13 cellular contexts compared by ENCODE assay signal in genomic region chr17:16922386-16923096, GRCh38. TPM values are rescaled to one million over a fixed set of nuclear protein-coding genes. Genes with fewer than 3 reads are reported as not detected.
DNase-seq lines count a peak whose midpoint lies in the region; ATAC-seq, FAIRE-seq and TF ChIP-seq lines count a peak whose summit lies in the region.
"Had no signal": no experiment of that assay in that cellular context is flagged by ENCODE, and none has a peak within 500 bp of the region (broad histone marks: within the 10 kb centered on the region; RNA-seq: fewer than 3 reads in every experiment).

No MANE protein-coding gene starts in this region.

- H3K36me3 ChIP-seq in Loucy (ENCODE audit: insufficient read depth, low read length) (no peaks in the 10 kb centered on the region), GM12878 (ENCODE audit: control insufficient read depth in 2 of 2, insufficient read depth in 2 of 2, low read length in 1 of 2) (peaks cover 0 to 2% of the 10 kb centered on the region in 2 experiments; a peak in 3 of 4 replicates)
- H3K36me3 ChIP-seq: stomach had no signal

- BruUV-seq in GM12878 (replicated peaks; lab: Mats Ljungman, UMichigan): no TSS peak

- POLR2A ChIA-PET in activated CD4-positive, alpha-beta T cell treated with anti-CD3 and anti-CD28 coated beads for 36 hours (lab: Charles Lee): no interaction called here
- POLR2A ChIA-PET in GM12878 (lab: Charles Lee): no interaction called here

- CTCF ChIA-PET in activated CD4-positive, alpha-beta T cell treated with anti-CD3 and anti-CD28 coated beads for 36 hours (lab: Charles Lee): interaction anchor here (2.4 kb wide), 1 partner anchor 69 kb away, joined by 9 read pairs; no protein-coding TSS in a partner anchor
- CTCF ChIA-PET in GM12878 (lab: Yijun Ruan, JAX): interaction anchor here (0.6 to 4.5 kb wide), 2 partner anchors 68 to 85 kb away, joined by 3 to 32 read pairs; no protein-coding TSS in a partner anchor

- no peak overlapping the region for H3K27ac ChIP-seq in GM12878 (ENCODE audit: control insufficient read depth, insufficient read depth)
- H3K27ac ChIP-seq: HL-60, stomach had no signal

- peak; percentile 41 for TF ChIP-seq CTCF in Loucy (conservative IDR thresholded peaks at IDR 0.05; ENCODE audit: low read length)
- peak; percentile 19 to 42 (median 27); a peak in 3 of 6 replicates for TF ChIP-seq CTCF in GM12878 (IDR thresholded peaks at IDR 0.05 in 2 of 3, conservative IDR thresholded peaks at IDR 0.05 in 1 of 3; ENCODE audit: control insufficient read depth in 2 of 3, extremely low read depth in 1 of 3, insufficient read depth in 1 of 3, low read depth in 3 of 3, low read length in 3 of 3)

- WGBS in GM12878 (ENCODE audit: insufficient coverage, insufficient replicate concordance, low lambda C conversion rate, missing lambda C conversion rate): 87% methylated on average over 4 of the region's 4 CpGs

- no peak overlapping the region for H3K27ac Mint-ChIP-seq in activated CD4-positive, alpha-beta T cell treated with anti-CD3 and anti-CD28 coated beads for 36 hours
- H3K27ac Mint-ChIP-seq in T-helper 2 cell treated with Interferon-gamma antibody and Interleukin-4, amounts not matched to agents 5 μg/mL and 100 μg/mL, for 36 hours: no peak overlapping the region
- H3K27ac Mint-ChIP-seq: GM23338 had no signal

- H3K9me3 ChIP-seq in Loucy (ENCODE audit: insufficient read depth, low read depth, low read length) (no peaks in the 10 kb centered on the region), GM12878 (replicated peaks; ENCODE audit: control insufficient read depth, insufficient read depth, low read length) (no peaks in the 10 kb centered on the region)
- H3K9me3 ChIP-seq: mucosa of descending colon, stomach had no signal

- no peak for TF ChIP-seq EP300 in GM12878 (IDR thresholded peaks at IDR 0.05; ENCODE audit: borderline replicate concordance in 1 of 2, control insufficient read depth in 1 of 2, low read depth in 2 of 2, low read length in 2 of 2)

- RAD21 ChIA-PET in GM12878 (lab: Charles Lee; ENCODE audit: unreplicated experiment): interaction anchor here (1.1 kb wide), 1 partner anchor 66 kb away, joined by 4 read pairs; no protein-coding TSS in a partner anchor

- no peak for TF ChIP-seq POLR2A in GM12878 (IDR thresholded peaks at IDR 0.05; ENCODE audit: low read depth, low read length)

- H3K36me3 Mint-ChIP-seq in activated CD4-positive, alpha-beta T cell treated with anti-CD3 and anti-CD28 coated beads for 36 hours (ENCODE audit: low read depth): no peaks in the 10 kb centered on the region
- H3K36me3 Mint-ChIP-seq in T-helper 2 cell treated with Interferon-gamma antibody and Interleukin-4, amounts not matched to agents 5 μg/mL and 100 μg/mL, for 36 hours (ENCODE audit: low read depth): no peaks in the 10 kb centered on the region

- no peaks in the 10 kb centered on the region for H3K9me3 Mint-ChIP-seq in activated CD4-positive, alpha-beta T cell treated with anti-CD3 and anti-CD28 coated beads for 36 hours (ENCODE audit: low read depth)
- no peaks in the 10 kb centered on the region for H3K9me3 Mint-ChIP-seq in T-helper 2 cell treated with Interferon-gamma antibody and Interleukin-4, amounts not matched to agents 5 μg/mL and 100 μg/mL, for 36 hours

- no peak overlapping the region for H3K9ac ChIP-seq in Loucy (ENCODE audit: low read depth, low read length, poor library complexity, severe bottlenecking)
- H3K9ac ChIP-seq in GM12878 (ENCODE audit: control insufficient read depth, insufficient read depth, low read length): no peak overlapping the region

- in situ Hi-C loops in GM12878 (cut with MboI): no loop called here

- H3K4me2 ChIP-seq in Loucy (ENCODE audit: low read depth, low read length, poor library complexity, severe bottlenecking) (no peak overlapping the region), GM12878 (ENCODE audit: control insufficient read depth, insufficient read depth) (no peak overlapping the region)
- H3K4me2 ChIP-seq: GM23338 had no signal

- H2AFZ ChIP-seq in Loucy (ENCODE audit: low read length) (no peak overlapping the region), GM12878 (ENCODE audit: control insufficient read depth, low read depth, low read length) (no peak overlapping the region)
- H2AFZ ChIP-seq: GM23338 had no signal

- H3K4me3 Mint-ChIP-seq in activated CD4-positive, alpha-beta T cell treated with anti-CD3 and anti-CD28 coated beads for 36 hours: no peak overlapping the region
- H3K4me3 Mint-ChIP-seq in T-helper 2 cell treated with Interferon-gamma antibody and Interleukin-4, amounts not matched to agents 5 μg/mL and 100 μg/mL, for 36 hours: no peak overlapping the region
- H3K4me3 Mint-ChIP-seq: GM23338 had no signal

- H3K79me2 ChIP-seq in Loucy (ENCODE audit: insufficient read depth, low read length) (no peaks in the 10 kb centered on the region), GM12878 (ENCODE audit: control insufficient read depth, insufficient read depth, low read length) (no peaks in the 10 kb centered on the region)

- peak; percentile 67 for TF ChIP-seq RAD21 in GM12878 (IDR thresholded peaks at IDR 0.05; ENCODE audit: insufficient read depth, low read depth, low read length)

- no peaks in the 10 kb centered on the region for H3K27me3 Mint-ChIP-seq in activated CD4-positive, alpha-beta T cell treated with anti-CD3 and anti-CD28 coated beads for 36 hours
- H3K27me3 Mint-ChIP-seq in T-helper 2 cell treated with Interferon-gamma antibody and Interleukin-4, amounts not matched to agents 5 μg/mL and 100 μg/mL, for 36 hours (ENCODE audit: low read depth): no peaks in the 10 kb centered on the region

- H3K4me3 ChIP-seq in Loucy (ENCODE audit: low read length, poor library complexity, severe bottlenecking) (no peak overlapping the region), GM12878 (no peak overlapping the region)
- H3K4me3 ChIP-seq: GM23338, mucosa of descending colon, stomach had no signal

- no peaks in the 10 kb centered on the region for H3K4me1 Mint-ChIP-seq in activated CD4-positive, alpha-beta T cell treated with anti-CD3 and anti-CD28 coated beads for 36 hours
- no peaks in the 10 kb centered on the region for H3K4me1 Mint-ChIP-seq in T-helper 2 cell treated with Interferon-gamma antibody and Interleukin-4, amounts not matched to agents 5 μg/mL and 100 μg/mL, for 36 hours (ENCODE audit: low read depth)

- no peaks in the 10 kb centered on the region for H3K9me2 ChIP-seq in Loucy (replicated peaks; ENCODE audit: low read depth, low read length)

- H3K4me1 ChIP-seq in Loucy (ENCODE audit: insufficient read depth, low read length, poor library complexity, severe bottlenecking) (no peaks in the 10 kb centered on the region), GM12878 (ENCODE audit: control insufficient read depth, insufficient read depth, low read length) (no peaks in the 10 kb centered on the region)
- H3K4me1 ChIP-seq: stomach had no signal

- no peaks in the 10 kb centered on the region for H4K20me1 ChIP-seq in Loucy (ENCODE audit: insufficient read depth, low read length, poor library complexity, severe bottlenecking)
- H4K20me1 ChIP-seq in GM12878 (ENCODE audit: control insufficient read depth, insufficient read depth): no peaks in the 10 kb centered on the region

- H3K27me3 ChIP-seq in Loucy (ENCODE audit: insufficient read depth, low read length, poor library complexity, severe bottlenecking): no peaks in the 10 kb centered on the region
- H3K27me3 ChIP-seq in GM12878 (replicated peaks in 1 of 2; ENCODE audit: control insufficient read depth in 2 of 2, insufficient read depth in 2 of 2, low read length in 1 of 2): no peaks in the 10 kb centered on the region
- H3K27me3 ChIP-seq: stomach had no signal

- no peak for FAIRE-seq in GM12878 (lab: Jason Lieb, UNC)

- ATAC-seq in activated CD4-positive, alpha-beta T cell treated with anti-CD3 and anti-CD28 coated beads for 36 hours: peak; percentile 68
- ATAC-seq in GM12878: peak; percentile 61
- no peak for ATAC-seq in HG02759 (IDR thresholded peaks at IDR 0.05; ENCODE audit: unreplicated experiment)
- ATAC-seq: GM23338, mucosa of descending colon had no signal

- no peak for DNase-seq in activated CD4-positive, alpha-beta T cell treated with anti-CD3 and anti-CD28 coated beads for 36 hours
- no peak for DNase-seq in activated CD4-positive, alpha-beta T cell treated with anti-CD3 and anti-CD28 coated beads for 1 hour
- DNase-seq in GM12878 (ENCODE audit: low read depth, low spot score) (no peak), renal cortical epithelial cell (ENCODE audit: low read depth) (peak; percentile 17), GM03348 (ENCODE audit: low spot score) (no peak)
- DNase-seq in T-helper 2 cell treated with Interferon-gamma antibody and Interleukin-4, amounts not matched to agents 5 μg/mL and 100 μg/mL, for 36 hours (ENCODE audit: low spot score): no peak
- DNase-seq: glutamatergic neuron had no signal

- intact Hi-C loops in activated CD4-positive, alpha-beta T cell treated with anti-CD3 and anti-CD28 coated beads for 36 hours (cut with DNase I, micrococcal nuclease): loop anchor here (1.0 kb wide), 1 partner anchor 69 kb away; no protein-coding TSS in a partner anchor
- intact Hi-C loops in GM12878 (cut with micrococcal nuclease; ENCODE audit: unreplicated experiment): no loop called here

- SMC1A ChIA-PET in GM12878 (lab: Charles Lee; ENCODE audit: uncharacterized antibody, unreplicated experiment): interaction anchor here (1.0 to 1.3 kb wide), 2 partner anchors 54 to 67 kb away, joined by 3 read pairs; no protein-coding TSS in a partner anchor

- H3F3A ChIP-seq in Loucy (ENCODE audit: low read depth): no peaks in the 10 kb centered on the region

TF ChIP-seq in GM12878, 131 proteins besides CTCF, POLR2A, EP300 and RAD21 (continues in another document):
- TF ChIP-seq IKZF1 (conservative IDR thresholded peaks at IDR 0.05) (no peak), SMC3 (IDR thresholded peaks at IDR 0.05; ENCODE audit: borderline replicate concordance, low read length) (peak; percentile 34; the same call in 1 of the 2 replicates)

RNA-seq across cellular contexts. Expression of gene TNFRSF13B, which starts 49.4 kb away (rescaled TPM):
- total RNA-seq in activated CD4-positive, alpha-beta T cell treated with anti-CD3 and anti-CD28 coated beads for 36 hours: not detected
- total RNA-seq in GM12878 (2013; cell fraction: nucleolus; rRNA removed): 353 and 380 TPM in 2 replicates
- total RNA-seq in GM12878 (2014; rRNA removed): 101 and 116 TPM in 2 replicates
- 50.4 and 53.0 TPM in 2 replicates for total RNA-seq in GM12878 (2014; rRNA removed; fragmentation: Illumina TruSeq; extraction: Trizol)
- 160 and 161 TPM in 2 replicates for total RNA-seq in GM12878 (2021)
- 102 TPM for polyA plus RNA-seq in GM12878 (2011; ENCODE audit: low read depth)
- 45.9 and 91.3 TPM in 2 replicates for polyA plus RNA-seq in GM12878 (2011; rRNA removed)
- polyA plus RNA-seq in GM12878 (2011; cell fraction: cytosol; rRNA removed): 124 and 142 TPM in 2 replicates
- 234 and 258 TPM in 2 replicates for polyA plus RNA-seq in GM12878 (2011; cell fraction: nucleus; rRNA removed)
- 237 and 313 TPM in 2 replicates for polyA plus RNA-seq in GM12878 (2012)
- 53.0 and 141 TPM in 2 replicates for polyA plus RNA-seq in GM12878 (2014; fragmentation: Illumina TruSeq; extraction: Trizol)
- polyA plus RNA-seq in GM12878 (2014; fragmentation: Nextera tagmentation; extraction: Ambion mirVana): 10 to 100 TPM; 15.5 to 23.1 TPM
- polyA plus RNA-seq in GM12878 (2014; rRNA removed): 231 and 255 TPM in 2 replicates
- polyA plus RNA-seq in GM12878 (2016; fragmentation: Nextera tagmentation; extraction: Ambion mirVana): 100 to 1,000 TPM; 121 to 139 TPM
- polyA minus RNA-seq in GM12878 (2011; rRNA and poly(A)+ RNA removed): 123 and 202 TPM in 2 replicates
- polyA minus RNA-seq in GM12878 (2011; cell fraction: cytosol; rRNA and poly(A)+ RNA removed): 45.4 TPM in 2 replicates
- polyA minus RNA-seq in GM12878 (2011; cell fraction: nucleus; rRNA and poly(A)+ RNA removed): 141 and 184 TPM in 2 replicates
- total RNA-seq in renal cortical epithelial cell: not detected in 2 replicates
- total RNA-seq: GM23338 had no signal

Comparison
In these comparisons a context has a peak if more than half of its experiments do, and no peak if none do; other contexts are left out.
1. RNA of gene TNFRSF13B, which starts 49.4 kb away (total RNA-seq): 50.4 to 380 TPM in GM12878; not detected in activated CD4-positive, alpha-beta T cell treated with anti-CD3 and anti-CD28 coated beads for 36 hours and not detected in renal cortical epithelial cell; every median in the first group is over 10 times any median in the second.